In the genomic region with DNA sequence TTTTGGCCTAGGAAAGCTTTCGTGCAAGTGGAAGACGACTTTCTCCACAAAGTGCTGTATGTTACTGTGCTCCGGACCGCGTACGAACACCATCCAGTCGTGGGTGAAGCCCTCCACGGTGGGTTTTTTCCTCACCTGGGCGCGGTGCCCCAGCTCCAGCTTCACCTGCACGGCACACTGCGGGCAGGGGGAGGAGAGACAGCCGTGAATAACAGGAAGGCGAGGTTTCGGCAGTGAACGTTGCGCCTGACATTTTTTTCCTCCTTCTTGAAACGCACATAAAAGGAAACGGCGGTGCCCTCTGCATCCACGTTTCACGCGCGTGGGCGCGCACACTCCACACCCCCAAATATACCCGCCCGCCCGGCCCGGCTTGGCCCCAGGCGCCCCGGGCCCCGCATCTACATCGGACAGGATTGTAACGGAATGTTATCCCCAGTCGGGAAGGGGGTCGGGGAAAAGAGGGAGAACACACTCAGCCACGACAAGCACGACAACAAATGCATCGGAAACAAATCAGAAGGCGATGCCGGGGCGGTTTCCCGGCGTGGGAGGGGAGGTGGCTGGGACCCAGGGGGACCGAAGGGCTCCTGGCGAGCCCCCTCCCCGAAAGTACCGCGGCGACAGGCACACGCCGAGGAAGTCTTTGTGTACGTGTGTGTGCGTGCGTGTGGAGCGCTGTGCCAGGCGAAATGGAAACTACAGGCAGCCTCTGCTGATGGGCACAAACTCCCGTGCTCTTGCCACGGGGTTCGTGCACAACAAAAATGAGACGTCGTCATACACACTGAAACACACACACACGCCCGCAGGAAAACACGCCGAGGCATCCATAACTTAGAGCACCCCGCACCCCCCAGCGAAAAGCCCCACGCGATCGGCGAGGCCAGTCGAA, we compare ENCODE assay signal across 8 cellular contexts. TPM values are rescaled to one million over a fixed set of nuclear protein-coding genes. Genes with fewer than 3 reads are reported as not detected.
A peak's percentile ranks its signal among the peaks of the same experiment; 100 is the strongest.
DNase-seq lines count a peak whose midpoint lies in the region; ATAC-seq and TF ChIP-seq lines count a peak whose summit lies in the region.

No MANE protein-coding gene starts in this region.

- no peaks in the 10 kb centered on the region for H3K79me2 ChIP-seq in parathyroid adenoma

- in situ Hi-C loops in Panc1 (cut with HindIII; ENCODE audit: low pct_unique_long_range_greater_than_20kb, low sequenced_read_pairs): no loop called here

- H3K36me3 ChIP-seq in Panc1 (ENCODE audit: control insufficient read depth, insufficient read depth, low read length): peaks cover 3% of the 10 kb centered on the region; the same call in 1 of the 2 replicates
- no peaks in the 10 kb centered on the region for H3K36me3 ChIP-seq in parathyroid adenoma (ENCODE audit: control insufficient read depth, insufficient read depth, low read length)

- no peaks in the 10 kb centered on the region for H3K4me1 ChIP-seq in Panc1 (ENCODE audit: control insufficient read depth, insufficient read depth, low read length)
- no peaks in the 10 kb centered on the region for H3K4me1 ChIP-seq in parathyroid adenoma

- H3K27me3 ChIP-seq in Panc1 (ENCODE audit: control insufficient read depth, insufficient read depth, low read length) (peaks cover 2% of the 10 kb centered on the region), parathyroid adenoma (ENCODE audit: control insufficient read depth, insufficient read depth, low read length) (no peaks in the 10 kb centered on the region)

- intact Hi-C loops in Panc1 (cut with micrococcal nuclease; ENCODE audit: unreplicated experiment) (loop anchor here (5.0 kb wide), 1 partner anchor 491 kb away; no protein-coding TSS in a partner anchor), Right ventricle myocardium superior (cut with DNase I) (loop anchor here (5.0 to 10.0 kb wide), 4 partner anchors 61 to 686 kb away; a partner anchor contains a TSS)

- CTCF ChIA-PET in Panc1 (lab: Charles Lee): no interaction called here

- H3K27ac ChIP-seq in Panc1 (ENCODE audit: low read length) (no peak overlapping the region), parathyroid adenoma (no peak overlapping the region)

- peak overlapping the region; percentile 95 for H3K4me2 ChIP-seq in parathyroid adenoma (ENCODE audit: low read length)

- no peak for TF ChIP-seq CTCF in GM10266 (IDR thresholded peaks at IDR 0.05; ENCODE audit: control insufficient read depth, insufficient read depth, low read depth, missing control alignments)
- no peak for TF ChIP-seq CTCF in Panc1 (IDR thresholded peaks at IDR 0.05)
- no peak for TF ChIP-seq CTCF in parathyroid adenoma (IDR thresholded peaks at IDR 0.05)

- peak overlapping the region; percentile 51 to 54 for H3K4me3 ChIP-seq in Panc1 (ENCODE audit: low read depth in 2 of 2, low read length in 2 of 2)
- peak overlapping the region; percentile 89 for H3K4me3 ChIP-seq in parathyroid adenoma (ENCODE audit: low read depth, low read length)

- DNase-seq in GM10266 (ENCODE audit: extremely low spot score) (peak; percentile 38), Panc1 (ENCODE audit: low read depth, low spot score) (no peak), Right ventricle myocardium superior (peak; percentile 62), ureter (ENCODE audit: low spot score) (peak; percentile 54)
- peak; percentile 71 for DNase-seq in activated naive CD4-positive, alpha-beta T cell treated with anti-CD3 and anti-CD28 coated beads, Interleukin-2, amount 50 U/mL, for 16 hours

- POLR2A ChIA-PET in Panc1 (lab: Charles Lee): no interaction called here

- H3K9ac ChIP-seq in parathyroid adenoma: no peak overlapping the region

- H3K9me3 ChIP-seq in Panc1 (ENCODE audit: control insufficient read depth, insufficient read depth, low read depth, low read length) (no peaks in the 10 kb centered on the region), parathyroid adenoma (ENCODE audit: control insufficient read depth, low read length) (no peaks in the 10 kb centered on the region)

- peak overlapping the region; percentile 81 for H2AFZ ChIP-seq in parathyroid adenoma

- no TSS peak for BruUV-seq in Panc1 (replicated peaks; lab: Mats Ljungman, UMichigan)

- ATAC-seq in Panc1: no peak
- peak; percentile 7 for ATAC-seq in Right ventricle myocardium superior (ENCODE audit: poor library complexity)
- no peak for ATAC-seq in HG03432 (IDR thresholded peaks at IDR 0.05; ENCODE audit: unreplicated experiment)
- no peak for ATAC-seq in HG03354 (IDR thresholded peaks at IDR 0.05; ENCODE audit: poor library complexity, severe bottlenecking, unreplicated experiment)

RNA-seq across cellular contexts. Expression of a gene that starts 1.4 kb away (rescaled TPM):
- 0.49 TPM for total RNA-seq in Panc1 (2021; ENCODE audit: unreplicated experiment)
- 0.28 TPM for polyA plus RNA-seq in Panc1 (2012; ENCODE audit: insufficient read length)
- 11.4 TPM for total RNA-seq in Right ventricle myocardium superior
- total RNA-seq in ureter: 26.8 TPM
